In genomic region chr5:39191216-39191615, GRCh38 we compare ENCODE assay signal across 10 cellular contexts. TPM values are rescaled to one million over a fixed set of nuclear protein-coding genes. Genes with fewer than 3 reads are reported as not detected.
DNase-seq lines count a peak whose midpoint lies in the region; ATAC-seq and TF ChIP-seq lines count a peak whose summit lies in the region.
"Had no signal": no experiment of that assay in that cellular context is flagged by ENCODE, and none has a peak within 500 bp of the region (broad histone marks: within the 10 kb centered on the region; RNA-seq: fewer than 3 reads in every experiment).

No MANE protein-coding gene starts in this region.

- peak; percentile 42 for DNase-seq in T-helper 22 cell (ENCODE audit: low read depth)
- no peak for DNase-seq in naive B cell
- no peak for DNase-seq in stomach
- DNase-seq in activated CD8-positive, alpha-beta memory T cell treated with anti-CD3 and anti-CD28 coated beads, Interleukin-2, amount 50 U/mL, for 48 hours, result no peak
- DNase-seq in glutamatergic neuron, result no peak
- DNase-seq: GOT3 had no signal

- H3K36me3 ChIP-seq in stomach, result no peaks in the 10 kb centered on the region

- peak overlapping the region in 1 of 5 donors; percentile 20 for H3K27ac ChIP-seq in stomach

- H3K9me3 ChIP-seq in stomach, result no peaks in the 10 kb centered on the region

- no peak for TF ChIP-seq EP300 in stomach (IDR thresholded peaks at IDR 0.05)

- no peaks in the 10 kb centered on the region for H3K9me3 Mint-ChIP-seq in naive B cell
- no peaks in the 10 kb centered on the region for H3K9me3 Mint-ChIP-seq in glutamatergic neuron (ENCODE audit: unreplicated experiment)
- H3K9me3 Mint-ChIP-seq: WTC11 had no signal

- ATAC-seq in GM19023 (IDR thresholded peaks at IDR 0.05; ENCODE audit: unreplicated experiment), result peak; percentile 61
- ATAC-seq in HG02678 (IDR thresholded peaks at IDR 0.05; ENCODE audit: unreplicated experiment), result peak; percentile 78
- no peak for ATAC-seq in naive B cell (ENCODE audit: low read depth in 2 of 2)
- ATAC-seq: WTC11 had no signal

- peak overlapping the region in 1 of 6 donors; percentile 71 for H3K27ac Mint-ChIP-seq in naive B cell
- H3K27ac Mint-ChIP-seq in glutamatergic neuron (ENCODE audit: unreplicated experiment), result no peak overlapping the region
- H3K27ac Mint-ChIP-seq: WTC11 had no signal

- TF ChIP-seq POLR2A in stomach (IDR thresholded peaks at IDR 0.05), result no peak

- H3K4me3 Mint-ChIP-seq in naive B cell (peak overlapping the region in 5 of 8 donors; percentile 23 to 69 (median 40)), glutamatergic neuron (ENCODE audit: unreplicated experiment) (no peak overlapping the region)
- H3K4me3 Mint-ChIP-seq: WTC11 had no signal

- H3K36me3 Mint-ChIP-seq in naive B cell (no peaks in the 10 kb centered on the region), glutamatergic neuron (ENCODE audit: unreplicated experiment) (no peaks in the 10 kb centered on the region)
- H3K36me3 Mint-ChIP-seq: WTC11 had no signal

- H3K27me3 Mint-ChIP-seq in naive B cell (peaks cover 0 to 11% (median 7%) of the 10 kb centered on the region in 3 donors), glutamatergic neuron (ENCODE audit: unreplicated experiment) (no peaks in the 10 kb centered on the region)

- intact Hi-C loops in stomach (cut with DNase I; ENCODE audit: low total_unique reads), result no loop called here

- WGBS in stomach, 5 donors, result 17 to 35% (median 27%) methylated on average over 6 of the region's 6 CpGs

- H3K4me3 ChIP-seq in stomach, result no peak overlapping the region

- no peaks in the 10 kb centered on the region for H3K27me3 ChIP-seq in stomach

- TF ChIP-seq CTCF in stomach (IDR thresholded peaks at IDR 0.05), result no peak
- no peak for TF ChIP-seq CTCF in glutamatergic neuron (IDR thresholded peaks at IDR 0.05; ENCODE audit: partially characterized antibody, unreplicated experiment)

- peaks cover 0 to 49% (median 10%) of the 10 kb centered on the region in 4 donors for H3K4me1 ChIP-seq in stomach

- H3K4me1 Mint-ChIP-seq in naive B cell (peaks cover 19 to 47% (median 41%) of the 10 kb centered on the region in 3 donors), glutamatergic neuron (ENCODE audit: low read depth, unreplicated experiment) (no peaks in the 10 kb centered on the region)
- H3K4me1 Mint-ChIP-seq: WTC11 had no signal

RNA-seq across cellular contexts. Expression of gene FYB1, which starts 28.1 kb away (rescaled TPM):
- 1 to 10 TPM; 1.4 to 4.1 (median 2.0) TPM for polyA plus RNA-seq in naive B cell (ENCODE audit: low read depth in 6 of 6)
- 10 to 100 TPM in 2 of 5 donors, 1 to 10 TPM in 3; 3.5 to 22.9 (median 9.2) TPM for total RNA-seq in stomach
- 1 to 10 TPM; 2.0 to 4.7 (median 2.4) TPM for polyA plus RNA-seq in stomach
- not detected for total RNA-seq in glutamatergic neuron (ENCODE audit: unreplicated experiment)
- total RNA-seq: glomerular endothelial cell had no signal

Comparison
In these comparisons a context has a peak if more than half of its experiments do, and no peak if none do; other contexts are left out.
1. ATAC-seq: peak in GM19023 (single experiment) and HG02678 (single experiment); none in naive B cell (0 of 2).